8 cellular contexts compared by ENCODE assay signal in genomic region chr7:155296788-155297516, GRCh38. TPM values are rescaled to one million over a fixed set of nuclear protein-coding genes. Genes with fewer than 3 reads are reported as not detected.
DNase-seq lines count a peak whose midpoint lies in the region; ATAC-seq and TF ChIP-seq lines count a peak whose summit lies in the region.

No MANE protein-coding gene starts in this region.

- H3K27ac Mint-ChIP-seq in naive B cell = peak overlapping the region; percentile 96 to 98 (median 96)
- H3K27ac Mint-ChIP-seq in stimulated activated memory B cell treated with anti-CD40 and anti-IgM and Interleukin-4, amounts not matched to agents 10 μg/mL and 1 μg/mL and 100 μg/mL, for 72 hours = peak overlapping the region; percentile 86

- peaks cover 0 to 4% of the 10 kb centered on the region in 2 donors for H3K36me3 ChIP-seq in esophagus (ENCODE audit: control insufficient read depth in 2 of 2, insufficient read depth in 2 of 2, low read length in 1 of 2)

- CTCF ChIA-PET in AG04449 (lab: Yijun Ruan, JAX) = interaction anchor here (0.8 to 4.5 kb wide), 7 partner anchors 10 to 131 kb away, joined by 3 to 45 read pairs (median 4); no protein-coding TSS in a partner anchor

- peaks cover 0 to 5% (median 0%) of the 10 kb centered on the region in 3 donors for H3K27me3 Mint-ChIP-seq in naive B cell
- H3K27me3 Mint-ChIP-seq in stimulated activated memory B cell treated with anti-CD40 and anti-IgM and Interleukin-4, amounts not matched to agents 10 μg/mL and 1 μg/mL and 100 μg/mL, for 72 hours = no peaks in the 10 kb centered on the region

- H3K36me3 Mint-ChIP-seq in naive B cell = no peaks in the 10 kb centered on the region
- peaks cover 27% of the 10 kb centered on the region for H3K36me3 Mint-ChIP-seq in stimulated activated memory B cell treated with anti-CD40 and anti-IgM and Interleukin-4, amounts not matched to agents 10 μg/mL and 1 μg/mL and 100 μg/mL, for 72 hours

- H3K4me1 ChIP-seq in esophagus (ENCODE audit: control insufficient read depth in 2 of 2, insufficient read depth in 2 of 2, low read length in 1 of 2) = peaks cover 5 to 9% of the 10 kb centered on the region in 2 donors

- POLR2A ChIA-PET in AG04449 (lab: Yijun Ruan, JAX) = interaction anchor here (0.6 to 3.5 kb wide), 11 partner anchors 37 to 108 kb away, joined by 3 to 26 read pairs (median 3); no protein-coding TSS in a partner anchor

- peak overlapping the region; percentile 91 to 95 for H3K27ac ChIP-seq in esophagus (ENCODE audit: low read depth in 2 of 2, low read length in 1 of 2)

- peaks cover 40 to 52% (median 51%) of the 10 kb centered on the region in 3 donors for H3K4me1 Mint-ChIP-seq in naive B cell
- peaks cover 43% of the 10 kb centered on the region for H3K4me1 Mint-ChIP-seq in stimulated activated memory B cell treated with anti-CD40 and anti-IgM and Interleukin-4, amounts not matched to agents 10 μg/mL and 1 μg/mL and 100 μg/mL, for 72 hours

- peak; percentile 54 for TF ChIP-seq CTCF in AG04449 (IDR thresholded peaks at IDR 0.05; ENCODE audit: insufficient read depth, low read length, missing control alignments)

- ATAC-seq in GM18861 (IDR thresholded peaks at IDR 0.05; ENCODE audit: unreplicated experiment) (peak; percentile 7), HG03066 (IDR thresholded peaks at IDR 0.05; ENCODE audit: low read depth, unreplicated experiment) (peak; percentile 28), naive B cell (ENCODE audit: low read depth in 2 of 2) (peak; percentile 20 to 37)
- peak; percentile 71 for ATAC-seq in stimulated activated memory B cell treated with anti-CD40 and anti-IgM and Interleukin-4, amounts not matched to agents 10 μg/mL and 1 μg/mL and 100 μg/mL, for 72 hours

- H3K9me3 Mint-ChIP-seq in naive B cell = peaks cover 0 to 2% (median 0%) of the 10 kb centered on the region in 7 donors
- peaks cover 3% of the 10 kb centered on the region for H3K9me3 Mint-ChIP-seq in stimulated activated memory B cell treated with anti-CD40 and anti-IgM and Interleukin-4, amounts not matched to agents 10 μg/mL and 1 μg/mL and 100 μg/mL, for 72 hours

- H3K27me3 ChIP-seq in esophagus (ENCODE audit: control insufficient read depth in 1 of 2, insufficient read depth in 2 of 2, low read length in 2 of 2) = no peaks in the 10 kb centered on the region

- no peaks in the 10 kb centered on the region for H3K9me3 ChIP-seq in esophagus (ENCODE audit: control insufficient read depth in 2 of 2, insufficient read depth in 1 of 2, low read depth in 1 of 2, low read length in 1 of 2)

- DNase-seq in AG04449 (ENCODE audit: low read depth, low spot score) (no peak), NK-92 (lab: John Stamatoyannopoulos, UW; ENCODE audit: unreplicated experiment) (peak; percentile 30), activated T-cell treated with anti-CD3 and anti-CD28 coated beads for 4 hours (peak; percentile 76), naive B cell (no peak)

- H3K4me3 ChIP-seq in AG04449 (ENCODE audit: low read depth, low read length) (peak overlapping the region; percentile 65), esophagus (ENCODE audit: low read depth in 1 of 2, low read length in 2 of 2) (peak overlapping the region; percentile 67 to 73)

- H3K4me3 Mint-ChIP-seq in naive B cell = peak overlapping the region; percentile 82 to 94 (median 90)
- H3K4me3 Mint-ChIP-seq in stimulated activated memory B cell treated with anti-CD40 and anti-IgM and Interleukin-4, amounts not matched to agents 10 μg/mL and 1 μg/mL and 100 μg/mL, for 72 hours = peak overlapping the region; percentile 99

- 1 to 2% methylated on average over 46 to 57 of the region's 57 CpGs for WGBS in esophagus, 2 donors

RNA-seq across cellular contexts. Expression of gene INSIG1, which starts 0.7 kb away (rescaled TPM):
- polyA plus RNA-seq in esophagus (10 to 100 TPM; 17.7 to 40.3 TPM), naive B cell (ENCODE audit: low read depth in 6 of 6) (10 to 100 TPM; 55.4 to 85.8 (median 73.4) TPM)

Comparison
In these comparisons a context has a peak if more than half of its experiments do, and no peak if none do; other contexts are left out.
1. DNase-seq: peak in NK-92 (single experiment) and activated T-cell treated with anti-CD3 and anti-CD28 coated beads for 4 hours (single experiment); none in AG04449 (single experiment) and naive B cell (single experiment).
2. ATAC-seq: peak in every context shown above with its lines; median percentile 71 in stimulated activated memory B cell treated with anti-CD40 and anti-IgM and Interleukin-4, amounts not matched to agents 10 μg/mL and 1 μg/mL and 100 μg/mL, for 72 hours; 28 in naive B cell; 28 in HG03066; 7 in GM18861.